ENCODE assay signal across 29 cellular contexts in genomic region chr2:222269132-222269531, GRCh38. TPM values are rescaled to one million over a fixed set of nuclear protein-coding genes. Genes with fewer than 3 reads are reported as not detected.
"Had no signal": no experiment of that assay in that cellular context is flagged by ENCODE, and none has a peak within 500 bp of the region (broad histone marks: within the 10 kb centered on the region; RNA-seq: fewer than 3 reads in every experiment).

No MANE protein-coding gene starts in this region.

- H3K4me1 ChIP-seq: breast epithelium, gastroesophageal sphincter, left lung, pancreas, prostate gland, upper lobe of left lung had no signal

- H3K4me3 Mint-ChIP-seq: activated naive CD4-positive, alpha-beta T cell treated with anti-CD3 and anti-CD28 coated beads for 36 hours; central memory CD8-positive, alpha-beta T cell; natural killer cell treated with Interleukin-12 subunit alpha and Interleukin-12 subunit beta and Interleukin-15 and Interleukin-18, amount 100 ng/mL, for 72 hours; stimulated activated effector memory CD8-positive, alpha-beta T cell treated with anti-CD3 and anti-CD28 coated beads, Interleukin-12 subunit alpha, Interleukin-12 subunit beta, amount 100 ng/mL, for 72 hours; stimulated activated naive CD8-positive, alpha-beta T cell treated with anti-CD3 and anti-CD28 coated beads, Interleukin-15, Interleukin-2, amounts not matched to agents 100 ng/mL and 50 ng/mL, for 24 hours had no signal

- DNase-seq: activated CD4-positive, alpha-beta T cell treated with anti-CD3 and anti-CD28 coated beads for 4 hours; activated CD4-positive, alpha-beta T cell treated with anti-CD3 and anti-CD28 coated beads, Interleukin-2, amount 50 U/mL, for 4 hours; activated CD8-positive, alpha-beta memory T cell treated with anti-CD3 and anti-CD28 coated beads for 24 hours; activated effector memory CD4-positive, alpha-beta T cell treated with anti-CD3 and anti-CD28 coated beads, Interleukin-2, amount 50 U/mL, for 16 hours; activated naive CD4-positive, alpha-beta T cell treated with anti-CD3 and anti-CD28 coated beads for 36 hours; amniotic stem cell; dermis blood vessel endothelial cell; effector CD8-positive, alpha-beta T cell; left lung; mesendoderm; mucosa of descending colon; nucleus accumbens; pancreas; retina; sigmoid colon; small intestine; stimulated activated CD4-positive, alpha-beta T cell treated with anti-CD3 and anti-CD28 coated beads, Interleukin-4, amount 100 ng/mL, for 24 hours; upper lobe of left lung had no signal

- H3K4me1 Mint-ChIP-seq: central memory CD8-positive, alpha-beta T cell; stimulated activated effector memory CD8-positive, alpha-beta T cell treated with anti-CD3 and anti-CD28 coated beads, Interleukin-12 subunit alpha, Interleukin-12 subunit beta, amount 100 ng/mL, for 72 hours had no signal

- H3K79me2 ChIP-seq: hepatocyte had no signal

- H3K27ac Mint-ChIP-seq: activated naive CD4-positive, alpha-beta T cell treated with anti-CD3 and anti-CD28 coated beads for 36 hours; natural killer cell treated with Interleukin-12 subunit alpha and Interleukin-12 subunit beta and Interleukin-15 and Interleukin-18, amount 100 ng/mL, for 72 hours; stimulated activated effector memory CD8-positive, alpha-beta T cell treated with anti-CD3 and anti-CD28 coated beads, Interleukin-12 subunit alpha, Interleukin-12 subunit beta, amount 100 ng/mL, for 72 hours; stimulated activated naive CD8-positive, alpha-beta T cell treated with anti-CD3 and anti-CD28 coated beads, Interleukin-15, Interleukin-2, amounts not matched to agents 100 ng/mL and 50 ng/mL, for 24 hours had no signal

- ATAC-seq: gastroesophageal sphincter; left lung; mucosa of descending colon; natural killer cell treated with Interleukin-12 subunit alpha and Interleukin-12 subunit beta and Interleukin-15 and Interleukin-18, amount 100 ng/mL, for 72 hours; pancreas; stimulated activated effector memory CD8-positive, alpha-beta T cell treated with anti-CD3 and anti-CD28 coated beads, Interleukin-12 subunit alpha, Interleukin-12 subunit beta, amount 100 ng/mL, for 72 hours had no signal

- H3K9me3 ChIP-seq: breast epithelium, left lung, mucosa of descending colon, pancreas, prostate gland, sigmoid colon had no signal

- H3K36me3 Mint-ChIP-seq: natural killer cell treated with Interleukin-12 subunit alpha and Interleukin-12 subunit beta and Interleukin-15 and Interleukin-18, amount 100 ng/mL, for 72 hours; stimulated activated effector memory CD8-positive, alpha-beta T cell treated with anti-CD3 and anti-CD28 coated beads, Interleukin-12 subunit alpha, Interleukin-12 subunit beta, amount 100 ng/mL, for 72 hours had no signal

- H3K4me2 ChIP-seq: hepatocyte had no signal

- H3K36me3 ChIP-seq: breast epithelium, gastroesophageal sphincter, left lung, pancreas, prostate gland, sigmoid colon, upper lobe of left lung had no signal

- H3K4me3 ChIP-seq: breast epithelium, gastroesophageal sphincter, hepatocyte, left lung, lung, mucosa of descending colon, pancreas, prostate gland, sigmoid colon, upper lobe of left lung had no signal

- H3K27ac ChIP-seq: breast epithelium, gastroesophageal sphincter, hepatocyte, left lung, pancreas, prostate gland, sigmoid colon, upper lobe of left lung had no signal

- H3K9me3 Mint-ChIP-seq: central memory CD8-positive, alpha-beta T cell; natural killer cell treated with Interleukin-12 subunit alpha and Interleukin-12 subunit beta and Interleukin-15 and Interleukin-18, amount 100 ng/mL, for 72 hours had no signal

- H2AFZ ChIP-seq: hepatocyte had no signal

- H3K27me3 ChIP-seq: upper lobe of left lung had no signal

RNA-seq across cellular contexts. Expression of gene PAX3, which starts 29.7 kb away (rescaled TPM):
- total RNA-seq: activated naive CD4-positive, alpha-beta T cell treated with anti-CD3 and anti-CD28 coated beads for 36 hours; dermis blood vessel endothelial cell; epithelial cell of proximal tubule; hepatocyte; left lung; lung; mucosa of descending colon; natural killer cell treated with Interleukin-12 subunit alpha and Interleukin-12 subunit beta and Interleukin-15 and Interleukin-18, amount 100 ng/mL, for 72 hours; pancreas; prostate gland; sigmoid colon; T-helper 1 cell treated with Interleukin-12 subunit alpha and Interleukin-12 subunit beta and Interleukin-4 antibody, amounts not matched to agents 30 ng/mL and 1 ng/mL, for 36 hours had no signal
